21 cellular contexts compared by ENCODE assay signal in the genomic region with DNA sequence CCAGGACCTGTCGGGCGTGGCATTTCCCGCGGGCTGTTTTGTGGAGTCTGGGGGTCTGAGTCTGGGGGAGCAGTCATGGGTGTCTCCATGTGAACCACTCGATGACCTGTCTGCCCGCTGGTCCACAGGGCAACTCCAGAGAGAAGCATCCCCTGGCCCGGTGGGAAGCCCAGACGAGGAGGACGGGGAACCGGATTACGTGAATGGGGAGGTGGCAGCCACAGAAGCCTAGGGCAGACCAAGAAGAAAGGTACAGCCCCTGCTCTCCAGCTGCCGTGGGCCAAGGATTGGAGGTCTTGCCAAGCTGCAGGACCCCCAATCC. TPM values are rescaled to one million over a fixed set of nuclear protein-coding genes. Genes with fewer than 3 reads are reported as not detected.
A peak's percentile ranks its signal among the peaks of the same experiment; 100 is the strongest.
DNase-seq lines count a peak whose midpoint lies in the region; ATAC-seq, FAIRE-seq and TF ChIP-seq lines count a peak whose summit lies in the region.
"Had no signal": no experiment of that assay in that cellular context is flagged by ENCODE, and none has a peak within 500 bp of the region (broad histone marks: within the 10 kb centered on the region; RNA-seq: fewer than 3 reads in every experiment).

No MANE protein-coding gene starts in this region.

- peak overlapping the region in 7 of 10 experiments; percentile 21 to 56 (median 49); a peak in 11 of 20 replicates for H3K4me3 ChIP-seq in BLaER1 treated with 17β-estradiol and CSF1 and Interleukin-3, amounts not matched to agents 10 nM and 100 nM
- H3K4me3 ChIP-seq in endodermal cell (ENCODE audit: low read length) = no peak overlapping the region
- H3K4me3 ChIP-seq: SJCRH30 had no signal

- H3K9me3 Mint-ChIP-seq in natural killer cell (no peaks in the 10 kb centered on the region), endodermal cell (no peaks in the 10 kb centered on the region)
- H3K9me3 Mint-ChIP-seq: H9 had no signal

- no peaks in the 10 kb centered on the region; a peak in 1 of 22 replicates for H4K20me1 ChIP-seq in BLaER1 treated with 17β-estradiol and CSF1 and Interleukin-3, amounts not matched to agents 10 nM and 100 nM

- H3K27ac ChIP-seq in BLaER1 treated with 17β-estradiol and CSF1 and Interleukin-3, amounts not matched to agents 10 nM and 100 nM = peak overlapping the region in 10 of 11 experiments; percentile 66 to 99 (median 97); a peak in 19 of 22 replicates
- H3K27ac ChIP-seq in endodermal cell (ENCODE audit: low read depth, low read length) = no peak overlapping the region
- H3K27ac ChIP-seq: C4-2B, KMS-11, SJCRH30 had no signal

- ATAC-seq in T-helper 17 cell (no peak), natural killer cell (no peak), GM19035 (IDR thresholded peaks at IDR 0.05; ENCODE audit: unreplicated experiment) (no peak)

- peaks cover 6% of the 10 kb centered on the region for H3K4me1 Mint-ChIP-seq in T-helper 17 cell
- peaks cover 24 to 51% of the 10 kb centered on the region in 2 donors for H3K4me1 Mint-ChIP-seq in natural killer cell
- H3K4me1 Mint-ChIP-seq in endodermal cell = no peaks in the 10 kb centered on the region

- H3K27me3 ChIP-seq in BLaER1 treated with 17β-estradiol and CSF1 and Interleukin-3, amounts not matched to agents 10 nM and 100 nM = no peaks in the 10 kb centered on the region
- no peaks in the 10 kb centered on the region for H3K27me3 ChIP-seq in endodermal cell (ENCODE audit: control insufficient read depth, insufficient read depth, low read length, poor library complexity, severe bottlenecking)
- H3K27me3 ChIP-seq: SJCRH30 had no signal

- H3K4me1 ChIP-seq in BLaER1 treated with 17β-estradiol and CSF1 and Interleukin-3, amounts not matched to agents 10 nM and 100 nM = peaks cover 85 to 100% (median 97%) of the 10 kb centered on the region in 10 experiments
- no peaks in the 10 kb centered on the region for H3K4me1 ChIP-seq in endodermal cell (ENCODE audit: control insufficient read depth, insufficient read depth, low read length)

- 97 to 100% methylated on average over 5 to 12 of the region's 12 CpGs for WGBS in endodermal cell (ENCODE audit: insufficient coverage in 1 of 2, insufficient read length in 1 of 2), 2 experiments

- peak overlapping the region; percentile 77 to 100 (median 92) for H3K4me2 ChIP-seq in BLaER1 treated with 17β-estradiol and CSF1 and Interleukin-3, amounts not matched to agents 10 nM and 100 nM
- H3K4me2 ChIP-seq: KMS-11 had no signal

- H3K4me3 Mint-ChIP-seq in T-helper 17 cell (peak overlapping the region; percentile 43), natural killer cell (peak overlapping the region; percentile 47), endodermal cell (no peak overlapping the region)
- H3K4me3 Mint-ChIP-seq: H9 had no signal

- H3K27ac Mint-ChIP-seq in T-helper 17 cell = no peak overlapping the region
- peak overlapping the region in 1 of 2 donors; percentile 23 for H3K27ac Mint-ChIP-seq in natural killer cell
- H3K27ac Mint-ChIP-seq in endodermal cell = no peak overlapping the region
- H3K27ac Mint-ChIP-seq: H9 had no signal

- H3K27me3 Mint-ChIP-seq in T-helper 17 cell (no peaks in the 10 kb centered on the region), natural killer cell (ENCODE audit: low read depth in 2 of 2) (no peaks in the 10 kb centered on the region), endodermal cell (ENCODE audit: insufficient read depth) (no peaks in the 10 kb centered on the region)

- FAIRE-seq in GM12891 (lab: Jason Lieb, UNC) = no peak
- FAIRE-seq: D721Med, HTR-8/SVneo had no signal

- TF ChIP-seq CTCF in natural killer cell (IDR thresholded peaks at IDR 0.05) (no peak), endodermal cell (conservative IDR thresholded peaks at IDR 0.05) (no peak)

- H3K9me3 ChIP-seq in BLaER1 treated with 17β-estradiol and CSF1 and Interleukin-3, amounts not matched to agents 10 nM and 100 nM (replicated peaks in 1 of 11) = peaks cover 0 to 3% (median 0%) of the 10 kb centered on the region in 11 experiments; a peak in 2 of 22 replicates
- H3K9me3 ChIP-seq in T-helper 17 cell (ENCODE audit: control insufficient read depth, low read length, poor library complexity, severe bottlenecking) = no peaks in the 10 kb centered on the region
- no peaks in the 10 kb centered on the region for H3K9me3 ChIP-seq in endodermal cell (ENCODE audit: control insufficient read depth, low read length)
- H3K9me3 ChIP-seq: SJCRH30 had no signal

- no peak for TF ChIP-seq POLR2A in GM12891 (IDR thresholded peaks at IDR 0.05; ENCODE audit: low read depth, low read length)

- no peak for DNase-seq in GM12891 (ENCODE audit: insufficient read length, low spot score)
- DNase-seq in T-helper 17 cell = no peak
- DNase-seq in natural killer cell = no peak
- DNase-seq in endodermal cell = no peak
- no peak for DNase-seq in dedifferentiated amniotic fluid mesenchymal stem cell (ENCODE audit: extremely low spot score)
- DNase-seq: EL, GF-D8, H9, MV-4-11, NCI-H1694, NCI-H2081, NCI-H2171 treated with DMSO at 0.1 percent for 48 hours, NCI-H524 treated with DMSO at 0.1 percent for 48 hours, NCI-H82 had no signal

- peaks cover 3% of the 10 kb centered on the region for H3K36me3 Mint-ChIP-seq in T-helper 17 cell (ENCODE audit: low read depth)
- no peaks in the 10 kb centered on the region for H3K36me3 Mint-ChIP-seq in natural killer cell
- H3K36me3 Mint-ChIP-seq in endodermal cell (ENCODE audit: low read depth) = peaks cover 24% of the 10 kb centered on the region

- peak overlapping the region in 9 of 11 experiments; percentile 29 to 87 (median 79); a peak in 17 of 22 replicates for H3K9ac ChIP-seq in BLaER1 treated with 17β-estradiol and CSF1 and Interleukin-3, amounts not matched to agents 10 nM and 100 nM
- H3K9ac ChIP-seq in endodermal cell (ENCODE audit: extremely low read depth, low read length, poor library complexity, severe bottlenecking) = no peak overlapping the region
- H3K9ac ChIP-seq: KMS-11 had no signal

- H3K36me3 ChIP-seq in BLaER1 treated with 17β-estradiol and CSF1 and Interleukin-3, amounts not matched to agents 10 nM and 100 nM = peaks cover 38 to 95% (median 78%) of the 10 kb centered on the region in 11 experiments
- H3K36me3 ChIP-seq in endodermal cell (ENCODE audit: control insufficient read depth, insufficient read depth, low read length) = peaks cover 24% of the 10 kb centered on the region

- intact Hi-C loops in natural killer cell (cut with micrococcal nuclease) = no loop called here

TF ChIP-seq in GM12891, 5 proteins besides CTCF, POLR2A, EP300 and RAD21:
- 0 out of 2 replicates have a peak, but pooled peaks have one; percentile 6 for TF ChIP-seq POLR2AphosphoS5 (IDR thresholded peaks at IDR 0.05; ENCODE audit: low read depth, low read length)
- TF ChIP-seq POU2F2 (IDR thresholded peaks at IDR 0.05; ENCODE audit: low read depth, low read length) = no peak

RNA-seq across cellular contexts. Expression of gene LAT2, which starts 14.7 kb away (rescaled TPM):
- 152 TPM for polyA plus RNA-seq in GM12891 (2012; ENCODE audit: low read depth, missing spikeins)
- total RNA-seq in T-helper 17 cell (1 to 10 TPM; 2.2 to 8.6 TPM), natural killer cell (100 to 1,000 TPM; 124 to 163 (median 145) TPM), endodermal cell (1 to 10 TPM in 1 of 2 donors, under 1 TPM in 1; 0.55 to 1.0 TPM)
- 0.14 TPM for polyA plus RNA-seq in endodermal cell (2013, experiment 1 of 2)
- polyA plus RNA-seq in endodermal cell (2013, experiment 2 of 2) = not detected

RNA-seq across cellular contexts. Expression of gene RFC2, which starts 29.7 kb away (rescaled TPM):
- 41.1 TPM for polyA plus RNA-seq in GM12891 (2012; ENCODE audit: low read depth, missing spikeins)
- total RNA-seq in T-helper 17 cell = 10 to 100 TPM in 1 of 2 donors, 1 to 10 TPM in 1; 9.5 to 12.4 TPM
- total RNA-seq in natural killer cell = 10 to 100 TPM; 16.9 to 26.5 (median 20.5) TPM
- total RNA-seq in endodermal cell = 10 to 100 TPM; 56.7 to 71.6 TPM
- polyA plus RNA-seq in endodermal cell (2013, experiment 1 of 2) = 51.0 TPM
- 47.1 TPM for polyA plus RNA-seq in endodermal cell (2013, experiment 2 of 2)

RNA-seq across cellular contexts. Expression of gene EIF4H, which starts 50.3 kb away (rescaled TPM):
- 285 TPM for polyA plus RNA-seq in GM12891 (2012; ENCODE audit: low read depth, missing spikeins)
- total RNA-seq in T-helper 17 cell (100 to 1,000 TPM; 242 to 255 TPM), natural killer cell (100 to 1,000 TPM; 286 to 294 (median 294) TPM), endodermal cell (100 to 1,000 TPM; 305 to 346 TPM)
- 288 TPM for polyA plus RNA-seq in endodermal cell (2013, experiment 1 of 2)
- 274 TPM for polyA plus RNA-seq in endodermal cell (2013, experiment 2 of 2)

Comparison
In these comparisons a context has a peak if more than half of its experiments do, and no peak if none do; other contexts are left out.
1. RNA of gene LAT2, which starts 14.7 kb away (total RNA-seq): 124 to 163 TPM in natural killer cell; 2.2 to 8.6 TPM in T-helper 17 cell and 0.55 to 1.0 TPM in endodermal cell; every median in the first group is over 10 times any median in the second.